In genomic region chr14:61476737-61477410, GRCh38 we compare ENCODE assay signal across 8 cellular contexts.
A peak's percentile ranks its signal among the peaks of the same experiment; 100 is the strongest.
DNase-seq lines count a peak whose midpoint lies in the region; TF ChIP-seq lines count a peak whose summit lies in the region.

No MANE protein-coding gene starts in this region.

- H3K27me3 Mint-ChIP-seq in activated CD4-positive, alpha-beta memory T cell treated with anti-CD3 and anti-CD28 coated beads, Interleukin-2, amount 10 ng/mL, durations not matched to agents 7 days and 5 days = no peaks in the 10 kb centered on the region
- peaks cover 26% of the 10 kb centered on the region for H3K27me3 Mint-ChIP-seq in neural crest cell (ENCODE audit: low read depth)

- POLR2A ChIA-PET in activated CD4-positive, alpha-beta memory T cell treated with anti-CD3 and anti-CD28 coated beads, Interleukin-2, amount 10 ng/mL, durations not matched to agents 7 days and 5 days (lab: Charles Lee) = interaction anchor here (0.6 to 8.6 kb wide), 31 partner anchors 14 to 361 kb away, joined by 3 to 80 read pairs (median 5); partner anchors contain the start of genes HIF1A, PRKCH and SNAPC1

- 23 to 24% methylated on average over 6 of the region's 6 CpGs for WGBS in esophagus, 2 donors

- peak; percentile 92 to 97 for DNase-seq in Kasumi-1 (lab: John Stamatoyannopoulos, UW)
- peak; percentile 75 for DNase-seq in activated CD4-positive, alpha-beta memory T cell treated with anti-CD3 and anti-CD28 coated beads, Interleukin-2, amount 10 ng/mL, durations not matched to agents 7 days and 5 days
- no peak for DNase-seq in neural crest cell (ENCODE audit: low read depth, low spot score)
- no peak for DNase-seq in A172 (ENCODE audit: low spot score)
- DNase-seq in GOT3 (lab: John Stamatoyannopoulos, UW) = no peak
- no peak for DNase-seq in HPDE6-E6E7 (ENCODE audit: extremely low spot score)

- H3K4me3 Mint-ChIP-seq in activated CD4-positive, alpha-beta memory T cell treated with anti-CD3 and anti-CD28 coated beads, Interleukin-2, amount 10 ng/mL, durations not matched to agents 7 days and 5 days = peak overlapping the region; percentile 70
- no peak overlapping the region for H3K4me3 Mint-ChIP-seq in neural crest cell

- H3K36me3 ChIP-seq in BLaER1 treated with 17β-estradiol and CSF1 and Interleukin-3, amounts not matched to agents 10 nM and 100 nM = peaks cover 0 to 11% (median 0%) of the 10 kb centered on the region in 11 experiments; a peak in 2 of 22 replicates
- H3K36me3 ChIP-seq in esophagus (ENCODE audit: control insufficient read depth in 2 of 2, insufficient read depth in 2 of 2, low read length in 1 of 2) = no peaks in the 10 kb centered on the region

- no peaks in the 10 kb centered on the region for H3K9me3 ChIP-seq in BLaER1 treated with 17β-estradiol and CSF1 and Interleukin-3, amounts not matched to agents 10 nM and 100 nM (replicated peaks in 1 of 11)
- H3K9me3 ChIP-seq in esophagus (ENCODE audit: control insufficient read depth in 2 of 2, insufficient read depth in 1 of 2, low read depth in 1 of 2, low read length in 1 of 2) = no peaks in the 10 kb centered on the region

- peak overlapping the region; percentile 86 to 95 (median 91) for H3K9ac ChIP-seq in BLaER1 treated with 17β-estradiol and CSF1 and Interleukin-3, amounts not matched to agents 10 nM and 100 nM

- peak overlapping the region; percentile 13 to 55 (median 42); a peak in 16 of 20 replicates for H3K4me3 ChIP-seq in BLaER1 treated with 17β-estradiol and CSF1 and Interleukin-3, amounts not matched to agents 10 nM and 100 nM
- no peak overlapping the region for H3K4me3 ChIP-seq in esophagus (ENCODE audit: low read depth in 1 of 2, low read length in 2 of 2)

- H3K27ac Mint-ChIP-seq in activated CD4-positive, alpha-beta memory T cell treated with anti-CD3 and anti-CD28 coated beads, Interleukin-2, amount 10 ng/mL, durations not matched to agents 7 days and 5 days = peak overlapping the region; percentile 89
- peak overlapping the region; percentile 3 for H3K27ac Mint-ChIP-seq in neural crest cell (ENCODE audit: unreplicated experiment)

- no peaks in the 10 kb centered on the region for H4K20me1 ChIP-seq in BLaER1 treated with 17β-estradiol and CSF1 and Interleukin-3, amounts not matched to agents 10 nM and 100 nM

- peak overlapping the region; percentile 80 to 95 (median 91) for H3K4me2 ChIP-seq in BLaER1 treated with 17β-estradiol and CSF1 and Interleukin-3, amounts not matched to agents 10 nM and 100 nM

- no peaks in the 10 kb centered on the region for H3K9me3 Mint-ChIP-seq in activated CD4-positive, alpha-beta memory T cell treated with anti-CD3 and anti-CD28 coated beads, Interleukin-2, amount 10 ng/mL, durations not matched to agents 7 days and 5 days
- no peaks in the 10 kb centered on the region for H3K9me3 Mint-ChIP-seq in neural crest cell

- H3K27me3 ChIP-seq in BLaER1 treated with 17β-estradiol and CSF1 and Interleukin-3, amounts not matched to agents 10 nM and 100 nM = no peaks in the 10 kb centered on the region
- H3K27me3 ChIP-seq in esophagus (ENCODE audit: control insufficient read depth in 1 of 2, insufficient read depth in 2 of 2, low read length in 2 of 2) = no peaks in the 10 kb centered on the region

- peaks cover 55% of the 10 kb centered on the region for H3K36me3 Mint-ChIP-seq in activated CD4-positive, alpha-beta memory T cell treated with anti-CD3 and anti-CD28 coated beads, Interleukin-2, amount 10 ng/mL, durations not matched to agents 7 days and 5 days (ENCODE audit: low read depth)
- no peaks in the 10 kb centered on the region for H3K36me3 Mint-ChIP-seq in neural crest cell (ENCODE audit: low read depth)

- H3K27ac ChIP-seq in BLaER1 treated with 17β-estradiol and CSF1 and Interleukin-3, amounts not matched to agents 10 nM and 100 nM = peak overlapping the region; percentile 97 to 100 (median 100)
- peak overlapping the region; percentile 75 to 90 for H3K27ac ChIP-seq in esophagus (ENCODE audit: low read depth in 2 of 2, low read length in 1 of 2)

- peaks cover 87 to 97% (median 92%) of the 10 kb centered on the region in 10 experiments for H3K4me1 ChIP-seq in BLaER1 treated with 17β-estradiol and CSF1 and Interleukin-3, amounts not matched to agents 10 nM and 100 nM
- H3K4me1 ChIP-seq in esophagus (ENCODE audit: control insufficient read depth in 2 of 2, insufficient read depth in 2 of 2, low read length in 1 of 2) = peaks cover 8 to 18% of the 10 kb centered on the region in 2 donors

- CTCF ChIA-PET in activated CD4-positive, alpha-beta memory T cell treated with anti-CD3 and anti-CD28 coated beads, Interleukin-2, amount 10 ng/mL, durations not matched to agents 7 days and 5 days (lab: Charles Lee) = interaction anchor here (1.1 to 7.2 kb wide), 16 partner anchors 13 to 360 kb away, joined by 3 to 37 read pairs (median 4); partner anchors contain the start of gene TMEM30B

- TF ChIP-seq CTCF in neural crest cell (conservative IDR thresholded peaks at IDR 0.05) = no peak

- H3K4me1 Mint-ChIP-seq in activated CD4-positive, alpha-beta memory T cell treated with anti-CD3 and anti-CD28 coated beads, Interleukin-2, amount 10 ng/mL, durations not matched to agents 7 days and 5 days = peaks cover 93% of the 10 kb centered on the region
- H3K4me1 Mint-ChIP-seq in neural crest cell = peaks cover 33% of the 10 kb centered on the region

Comparison
In these comparisons a context has a peak if more than half of its experiments do, and no peak if none do; other contexts are left out.
1. H3K4me3 ChIP-seq: peak in BLaER1 treated with 17β-estradiol and CSF1 and Interleukin-3, amounts not matched to agents 10 nM and 100 nM (10 of 10); none in esophagus (0 of 2).
2. DNase-seq: peak in Kasumi-1 (2 of 2) and activated CD4-positive, alpha-beta memory T cell treated with anti-CD3 and anti-CD28 coated beads, Interleukin-2, amount 10 ng/mL, durations not matched to agents 7 days and 5 days (single experiment); none in neural crest cell (single experiment), A172 (single experiment), GOT3 (single experiment) and HPDE6-E6E7 (single experiment).